In the genomic region with DNA sequence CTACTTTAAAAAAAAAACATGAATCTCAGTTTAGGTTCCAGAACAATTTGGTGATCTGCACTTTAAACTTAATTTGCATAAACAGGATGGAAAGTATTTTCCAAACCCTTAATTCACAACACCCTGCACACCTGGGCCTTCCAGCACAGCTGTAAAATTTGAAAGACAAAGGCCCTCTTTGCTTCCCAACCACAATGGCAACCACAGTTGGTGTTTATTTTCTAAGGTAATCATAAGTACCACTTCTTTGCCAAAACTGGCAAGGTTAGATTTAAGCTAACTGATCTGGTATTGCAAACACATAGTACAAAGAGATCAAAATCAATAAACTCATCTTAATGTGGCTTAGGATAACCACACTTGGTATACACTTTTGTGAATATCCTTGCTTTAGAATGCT, we compare ENCODE assay signal across 11 cellular contexts. TPM values are rescaled to one million over a fixed set of nuclear protein-coding genes. Genes with fewer than 3 reads are reported as not detected.
A peak's percentile ranks its signal among the peaks of the same experiment; 100 is the strongest.
DNase-seq lines count a peak whose midpoint lies in the region; ATAC-seq, FAIRE-seq and TF ChIP-seq lines count a peak whose summit lies in the region.
"Had no signal": no experiment of that assay in that cellular context is flagged by ENCODE, and none has a peak within 500 bp of the region (broad histone marks: within the 10 kb centered on the region; RNA-seq: fewer than 3 reads in every experiment).

No MANE protein-coding gene starts in this region.

- TF ChIP-seq CTCF in right atrium auricular region (IDR thresholded peaks at IDR 0.05) (no peak), lower lobe of right lung (IDR thresholded peaks at IDR 0.05) (no peak)

- no peak for DNase-seq in right atrium auricular region (ENCODE audit: low spot score)
- no peak for DNase-seq in cardiac septum (ENCODE audit: low spot score)
- no peak for DNase-seq in activated CD4-positive, alpha-beta memory T cell treated with anti-CD3 and anti-CD28 coated beads, Interleukin-2, amount 10 ng/mL, durations not matched to agents 7 days and 5 days
- no peak for DNase-seq in lower lobe of right lung
- DNase-seq in aorta: no peak
- DNase-seq in amniotic stem cell (lab: John Stamatoyannopoulos, UW): no peak
- no peak for DNase-seq in H54 (ENCODE audit: insufficient read length, low spot score)
- no peak for DNase-seq in HUDEP-2 (lab: John Stamatoyannopoulos, UW; ENCODE audit: unreplicated experiment in 76 of 76)
- DNase-seq: WERI-Rb-1 had no signal

- peaks cover 1% of the 10 kb centered on the region for H3K27me3 Mint-ChIP-seq in activated CD4-positive, alpha-beta memory T cell treated with anti-CD3 and anti-CD28 coated beads, Interleukin-2, amount 10 ng/mL, durations not matched to agents 7 days and 5 days

- no peak for TF ChIP-seq POLR2A in H54 (IDR thresholded peaks at IDR 0.05; ENCODE audit: low read depth, low read length)

- no peak for ATAC-seq in lower lobe of right lung
- no peak for ATAC-seq in aorta (ENCODE audit: low FRiP score)

- FAIRE-seq in H54 (lab: Jason Lieb, UNC): no peak

- POLR2A ChIA-PET in activated CD4-positive, alpha-beta memory T cell treated with anti-CD3 and anti-CD28 coated beads, Interleukin-2, amount 10 ng/mL, durations not matched to agents 7 days and 5 days (lab: Charles Lee): interaction anchor here (1.1 to 7.3 kb wide), 6 partner anchors 11 to 193 kb away, joined by 5 to 117 read pairs (median 9); no protein-coding TSS in a partner anchor

- H3K27ac ChIP-seq in right atrium auricular region (peak overlapping the region; percentile 95 to 98), lower lobe of right lung (peak overlapping the region; percentile 19), aorta (ENCODE audit: low read depth in 1 of 2, low read length in 2 of 2) (peak overlapping the region; percentile 88 to 92)
- H3K27ac ChIP-seq: RWPE1, WERI-Rb-1 had no signal

- no peaks in the 10 kb centered on the region for H3K27me3 ChIP-seq in right atrium auricular region
- no peaks in the 10 kb centered on the region for H3K27me3 ChIP-seq in lower lobe of right lung (ENCODE audit: low read depth)
- H3K27me3 ChIP-seq in aorta (ENCODE audit: control insufficient read depth in 1 of 2, insufficient read depth in 2 of 2, low read length in 1 of 2): no peaks in the 10 kb centered on the region

- H3K9me3 Mint-ChIP-seq in activated CD4-positive, alpha-beta memory T cell treated with anti-CD3 and anti-CD28 coated beads, Interleukin-2, amount 10 ng/mL, durations not matched to agents 7 days and 5 days: no peaks in the 10 kb centered on the region

- H3K4me3 ChIP-seq in right atrium auricular region (no peak overlapping the region), lower lobe of right lung (no peak overlapping the region), aorta (ENCODE audit: low read length in 2 of 2) (no peak overlapping the region)

- H3K27ac Mint-ChIP-seq in activated CD4-positive, alpha-beta memory T cell treated with anti-CD3 and anti-CD28 coated beads, Interleukin-2, amount 10 ng/mL, durations not matched to agents 7 days and 5 days: peak overlapping the region; percentile 82
- H3K27ac Mint-ChIP-seq: CD14-positive monocyte had no signal

- peaks cover 7% of the 10 kb centered on the region for H3K36me3 Mint-ChIP-seq in activated CD4-positive, alpha-beta memory T cell treated with anti-CD3 and anti-CD28 coated beads, Interleukin-2, amount 10 ng/mL, durations not matched to agents 7 days and 5 days (ENCODE audit: low read depth)

- peak overlapping the region; percentile 43 for H3K4me3 Mint-ChIP-seq in activated CD4-positive, alpha-beta memory T cell treated with anti-CD3 and anti-CD28 coated beads, Interleukin-2, amount 10 ng/mL, durations not matched to agents 7 days and 5 days
- H3K4me3 Mint-ChIP-seq: CD14-positive monocyte had no signal

- intact Hi-C loops in cardiac septum (cut with DNase I) (no loop called here), lower lobe of right lung (cut with DNase I) (no loop called here), aorta (cut with DNase I) (loop anchor here in 1 of 2 donors (5.0 to 10.0 kb wide), 2 partner anchors 52 to 89 kb away; no protein-coding TSS in a partner anchor)

- no peaks in the 10 kb centered on the region for H3K36me3 ChIP-seq in right atrium auricular region
- no peaks in the 10 kb centered on the region for H3K36me3 ChIP-seq in lower lobe of right lung
- no peaks in the 10 kb centered on the region for H3K36me3 ChIP-seq in aorta (ENCODE audit: control insufficient read depth in 1 of 2, insufficient read depth in 2 of 2, low read length in 1 of 2)

- CTCF ChIA-PET in activated CD4-positive, alpha-beta memory T cell treated with anti-CD3 and anti-CD28 coated beads, Interleukin-2, amount 10 ng/mL, durations not matched to agents 7 days and 5 days (lab: Charles Lee): interaction anchor here (0.6 to 3.0 kb wide), 4 partner anchors 14 to 406 kb away, joined by 3 to 8 read pairs (median 4); no protein-coding TSS in a partner anchor

- H3K4me1 ChIP-seq in right atrium auricular region: peaks cover 0 to 70% of the 10 kb centered on the region in 2 donors
- H3K4me1 ChIP-seq in lower lobe of right lung: peaks cover 81% of the 10 kb centered on the region
- H3K4me1 ChIP-seq in aorta (ENCODE audit: control insufficient read depth in 1 of 2, insufficient read depth in 2 of 2, low read length in 2 of 2): peaks cover 8 to 14% of the 10 kb centered on the region in 2 donors

- peaks cover 86% of the 10 kb centered on the region for H3K4me1 Mint-ChIP-seq in activated CD4-positive, alpha-beta memory T cell treated with anti-CD3 and anti-CD28 coated beads, Interleukin-2, amount 10 ng/mL, durations not matched to agents 7 days and 5 days

- no peaks in the 10 kb centered on the region for H3K9me3 ChIP-seq in right atrium auricular region
- no peaks in the 10 kb centered on the region for H3K9me3 ChIP-seq in lower lobe of right lung
- H3K9me3 ChIP-seq in aorta (ENCODE audit: control insufficient read depth, low read length): no peaks in the 10 kb centered on the region

RNA-seq across cellular contexts. Expression of a gene that starts 4.1 kb away (rescaled TPM):
- total RNA-seq in right atrium auricular region (100 to 1,000 TPM; 147 to 179 TPM), cardiac septum (77.1 TPM), lower lobe of right lung (54.2 TPM), aorta (100 to 1,000 TPM in 1 of 2 donors, 10 to 100 TPM in 1; 75.7 to 115 TPM)
- total RNA-seq in activated CD4-positive, alpha-beta memory T cell treated with anti-CD3 and anti-CD28 coated beads, Interleukin-2, amount 10 ng/mL, durations not matched to agents 7 days and 5 days: 10 to 100 TPM; 43.0 to 43.7 TPM
- 10 to 100 TPM; 15.0 to 62.1 TPM for polyA plus RNA-seq in aorta

Comparison
In these comparisons a context has a peak if more than half of its experiments do, and no peak if none do; other contexts are left out.
1. H3K27ac ChIP-seq: peak in every context shown above with its lines; median percentile 96 in right atrium auricular region; 90 in aorta; 19 in lower lobe of right lung.